In the genomic region with DNA sequence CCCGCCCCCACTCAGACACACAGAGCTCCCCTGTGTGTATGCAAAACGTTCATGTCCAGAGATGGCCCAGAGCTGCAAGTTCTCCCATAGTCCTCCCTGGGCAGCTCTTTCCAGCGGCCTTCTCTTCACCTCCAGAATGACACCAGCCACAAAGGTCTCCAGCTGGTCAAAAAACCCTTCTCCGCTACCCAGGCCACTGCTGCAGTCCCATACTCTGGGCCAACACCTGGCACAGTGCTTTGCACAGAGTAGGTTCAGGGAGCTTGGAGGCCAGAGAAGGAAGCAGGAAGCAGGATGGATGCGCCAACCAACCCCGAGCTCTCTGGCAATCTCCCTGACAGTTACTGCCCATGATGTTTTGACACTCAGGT, we compare ENCODE assay signal across 7 cellular contexts. TPM values are rescaled to one million over a fixed set of nuclear protein-coding genes. Genes with fewer than 3 reads are reported as not detected.
DNase-seq lines count a peak whose midpoint lies in the region; ATAC-seq and TF ChIP-seq lines count a peak whose summit lies in the region.

No MANE protein-coding gene starts in this region.

- no peaks in the 10 kb centered on the region for H4K20me1 ChIP-seq in H9 (ENCODE audit: control insufficient read depth, insufficient read depth, insufficient read length)

- H3K14ac ChIP-seq in H9 (ENCODE audit: insufficient read depth, low read length) = no peak overlapping the region

- ATAC-seq in gastrocnemius medialis = peak; percentile 5 to 21

- no peak overlapping the region for H2AFZ ChIP-seq in H9 (ENCODE audit: low read length)

- peak overlapping the region; percentile 65 for H3K4me2 ChIP-seq in H9 (ENCODE audit: insufficient read depth, insufficient read length, low read length)

- no peak overlapping the region for H3K56ac ChIP-seq in H9 (ENCODE audit: insufficient read length, low read depth, low read length)

- H2BK12ac ChIP-seq in H9 (ENCODE audit: insufficient read length, low read depth, low read length) = no peak overlapping the region

- H3K36me3 Mint-ChIP-seq in H9 (ENCODE audit: insufficient read depth in 1 of 3, low read depth in 3 of 3) (no peaks in the 10 kb centered on the region; a peak in 2 of 7 replicates), glutamatergic neuron (ENCODE audit: unreplicated experiment) (peaks cover 4% of the 10 kb centered on the region)

- no peak for TF ChIP-seq CTCF in H9 (conservative IDR thresholded peaks at IDR 0.05)
- TF ChIP-seq CTCF in glutamatergic neuron (IDR thresholded peaks at IDR 0.05; ENCODE audit: partially characterized antibody, unreplicated experiment) = no peak
- no peak for TF ChIP-seq CTCF in gastrocnemius medialis (IDR thresholded peaks at IDR 0.05 in 4 of 5, conservative IDR thresholded peaks at IDR 0.05 in 1 of 5)
- TF ChIP-seq CTCF in lower leg skin (IDR thresholded peaks at IDR 0.05) = no peak

- TF ChIP-seq POLR2A in gastrocnemius medialis (IDR thresholded peaks at IDR 0.05) (no peak), lower leg skin (IDR thresholded peaks at IDR 0.05) (no peak)

- DNase-seq in H9 = no peak
- peak; percentile 50 for DNase-seq in RPMI8226
- DNase-seq in glutamatergic neuron = no peak
- DNase-seq in gastrocnemius medialis = peak in 1 of 2 donors; percentile 47
- DNase-seq in medulla oblongata (ENCODE audit: extremely low spot score) = no peak
- DNase-seq in lower leg skin (ENCODE audit: low spot score in 2 of 2) = no peak
- no peak for DNase-seq in HuH-7 (ENCODE audit: low spot score)

- peaks cover 2% of the 10 kb centered on the region; the same call in 1 of the 2 replicates for H3K79me2 ChIP-seq in H9 (ENCODE audit: insufficient read depth, low read length)

- H3K4me1 Mint-ChIP-seq in H9 (peaks cover 45 to 46% of the 10 kb centered on the region in 2 experiments), glutamatergic neuron (ENCODE audit: low read depth, unreplicated experiment) (peaks cover 19% of the 10 kb centered on the region)

- H3K4me3 Mint-ChIP-seq in H9 (peak overlapping the region; percentile 78 to 90), glutamatergic neuron (ENCODE audit: unreplicated experiment) (peak overlapping the region; percentile 72)

- in situ Hi-C loops in gastrocnemius medialis (cut with MboI; ENCODE audit: low sequenced_read_pairs in 4 of 4) = no loop called here

- H3K9me3 Mint-ChIP-seq in H9 (no peaks in the 10 kb centered on the region; a peak in 1 of 5 replicates), glutamatergic neuron (ENCODE audit: unreplicated experiment) (peaks cover 8% of the 10 kb centered on the region)

- H2BK120ac ChIP-seq in H9 (ENCODE audit: low read depth, low read length, poor library complexity, severe bottlenecking) = no peak overlapping the region

- peaks cover 6% of the 10 kb centered on the region for H3K4me1 ChIP-seq in H9 (ENCODE audit: insufficient read depth, low read length)
- H3K4me1 ChIP-seq in gastrocnemius medialis = peaks cover 25 to 38% of the 10 kb centered on the region in 2 donors

- no peak overlapping the region for H2BK15ac ChIP-seq in H9 (ENCODE audit: low read depth, low read length)

- H3K27me3 Mint-ChIP-seq in H9 (ENCODE audit: low read depth) (peaks cover 4% of the 10 kb centered on the region), glutamatergic neuron (ENCODE audit: unreplicated experiment) (peaks cover 16% of the 10 kb centered on the region)

- no peak overlapping the region for H4K5ac ChIP-seq in H9 (ENCODE audit: insufficient read length, low read depth, low read length)

- H3K4ac ChIP-seq in H9 (ENCODE audit: low read depth, low read length) = no peak overlapping the region

- WGBS in H9 (ENCODE audit: extremely low coverage, insufficient read length, low lambda C conversion rate) = no CpG with 5 or more reads among the region's 6 CpGs
- 63 to 69% methylated on average over 6 of the region's 6 CpGs for WGBS in lower leg skin, 2 donors

- no peaks in the 10 kb centered on the region for H3K9me3 ChIP-seq in H9 (ENCODE audit: control insufficient read depth, low read depth, low read length)
- no peaks in the 10 kb centered on the region for H3K9me3 ChIP-seq in gastrocnemius medialis

- no peak overlapping the region for H3T11ph ChIP-seq in H9 (ENCODE audit: low read length)

- no peaks in the 10 kb centered on the region for H3K36me3 ChIP-seq in gastrocnemius medialis

- no peak overlapping the region; a peak in 1 of 7 replicates for H3K27ac Mint-ChIP-seq in H9
- H3K27ac Mint-ChIP-seq in glutamatergic neuron (ENCODE audit: unreplicated experiment) = peak overlapping the region; percentile 48

- H4K91ac ChIP-seq in H9 (ENCODE audit: insufficient read length, low read depth, low read length) = no peak overlapping the region

- intact Hi-C loops in gastrocnemius medialis (cut with DNase I; ENCODE audit: low total_unique reads) (loop anchor here (5.0 kb wide), 1 partner anchor 65 kb away; no protein-coding TSS in a partner anchor), lower leg skin (cut with DNase I; ENCODE audit: low total_unique reads) (no loop called here)

- no peak overlapping the region for H3K18ac ChIP-seq in H9 (ENCODE audit: insufficient read length, low read depth, low read length)

- no peak overlapping the region for H2BK20ac ChIP-seq in H9 (ENCODE audit: low read depth, low read length, poor library complexity, severe bottlenecking)

- H2AK5ac ChIP-seq in H9 (ENCODE audit: insufficient read length, low read length) = no peak overlapping the region

- H3K27me3 ChIP-seq in H9 (ENCODE audit: insufficient read depth, low read length) (no peaks in the 10 kb centered on the region), gastrocnemius medialis (no peaks in the 10 kb centered on the region)

- H2BK5ac ChIP-seq in H9 (ENCODE audit: insufficient read length, low read length) = no peak overlapping the region

- H3K9ac ChIP-seq in H9 (ENCODE audit: extremely low read depth, insufficient read length, low read length) = no peak overlapping the region

- no peak overlapping the region for H3K23ac ChIP-seq in H9 (ENCODE audit: insufficient read length, low read depth, low read length)

- peaks cover 12% of the 10 kb centered on the region for H3K23me2 ChIP-seq in H9 (ENCODE audit: insufficient read length, low read depth, low read length, poor library complexity, severe bottlenecking)

- H4K8ac ChIP-seq in H9 (replicated peaks; ENCODE audit: insufficient read length, low read depth, low read length) = no peak overlapping the region

- peak overlapping the region; percentile 64 to 96 (median 82) for H3K4me3 ChIP-seq in gastrocnemius medialis
- H3K4me3 ChIP-seq in lower leg skin (ENCODE audit: low read depth, poor library complexity, severe bottlenecking) = no peak overlapping the region

- no peak overlapping the region for H3K27ac ChIP-seq in H9 (ENCODE audit: insufficient read length, low read depth, low read length)
- peak overlapping the region; percentile 89 to 94 (median 90) for H3K27ac ChIP-seq in gastrocnemius medialis

- no peaks in the 10 kb centered on the region for H3K79me1 ChIP-seq in H9 (ENCODE audit: insufficient read depth, low read depth, low read length, poor library complexity, severe bottlenecking)

RNA-seq across cellular contexts. Expression of gene STAT5B, which starts 1.1 kb away (rescaled TPM):
- total RNA-seq in H9 (2021) (42.9 and 46.2 TPM in 2 replicates), glutamatergic neuron (ENCODE audit: unreplicated experiment) (31.9 TPM), gastrocnemius medialis (100 to 1,000 TPM in 1 of 4 donors, 10 to 100 TPM in 3; 77.3 to 150 (median 80.7) TPM), lower leg skin (10 to 100 TPM; 40.2 to 72.4 (median 50.5) TPM)

RNA-seq across cellular contexts. Expression of gene STAT5A, which starts 11.0 kb away (rescaled TPM):
- total RNA-seq in H9 (2021) (4.3 and 6.4 TPM in 2 replicates), glutamatergic neuron (ENCODE audit: unreplicated experiment) (3.4 TPM), gastrocnemius medialis (10 to 100 TPM; 36.0 to 87.0 (median 60.7) TPM), lower leg skin (10 to 100 TPM; 25.1 to 60.9 (median 48.0) TPM)
